12 cellular contexts compared by ENCODE assay signal in genomic region chr20:50919567-50919966, GRCh38. TPM values are rescaled to one million over a fixed set of nuclear protein-coding genes. Genes with fewer than 3 reads are reported as not detected.
DNase-seq lines count a peak whose midpoint lies in the region; ATAC-seq, FAIRE-seq and TF ChIP-seq lines count a peak whose summit lies in the region.
"Had no signal": no experiment of that assay in that cellular context is flagged by ENCODE, and none has a peak within 500 bp of the region (broad histone marks: within the 10 kb centered on the region; RNA-seq: fewer than 3 reads in every experiment).

No MANE protein-coding gene starts in this region.

- FAIRE-seq in astrocyte (lab: Jason Lieb, UNC), result no peak
- FAIRE-seq: H1 had no signal

- intact Hi-C loops in left colon (cut with DNase I, micrococcal nuclease), result no loop called here

- H3K27ac ChIP-seq in GM23338 (ENCODE audit: low read depth) (0 out of 2 replicates have a peak overlapping the region, but pooled peaks have one; percentile 46), astrocyte (ENCODE audit: low read depth, low read length) (no peak overlapping the region)

- H3K4me1 ChIP-seq in GM23338 (ENCODE audit: insufficient read depth), result peaks cover 56% of the 10 kb centered on the region
- H3K4me1 ChIP-seq in astrocyte (ENCODE audit: insufficient read depth, low read length), result peaks cover 18% of the 10 kb centered on the region

- no peak overlapping the region for H3K4me3 ChIP-seq in GM23338
- H3K4me3 ChIP-seq in astrocyte (ENCODE audit: insufficient read depth, low read depth, low read length), result no peak overlapping the region

- H3K9me2 ChIP-seq in GM23338 (ENCODE audit: insufficient read depth), result no peaks in the 10 kb centered on the region

- peaks cover 94% of the 10 kb centered on the region for H4K20me1 ChIP-seq in GM23338 (replicated peaks; ENCODE audit: insufficient read depth)
- H4K20me1 ChIP-seq in astrocyte (ENCODE audit: insufficient read depth, low read length), result peaks cover 100% of the 10 kb centered on the region

- ATAC-seq in GM23338, result no peak
- no peak for ATAC-seq in memory B cell (ENCODE audit: low read depth)
- no peak for ATAC-seq in GM21390 (IDR thresholded peaks at IDR 0.05; ENCODE audit: unreplicated experiment)
- ATAC-seq in HG02938 (IDR thresholded peaks at IDR 0.05; ENCODE audit: unreplicated experiment), result no peak
- no peak for ATAC-seq in left colon
- ATAC-seq in SK-N-SH treated with all-trans-retinoic acid at 6 μM for 48 hours, result no peak
- ATAC-seq: left lobe of liver had no signal

- 0 out of 2 replicates have a peak, but pooled peaks cover 4% of the 10 kb centered on the region for H3F3A ChIP-seq in GM23338 (replicated peaks; ENCODE audit: low read depth)

- H3K9ac ChIP-seq in astrocyte (ENCODE audit: low read length), result no peak overlapping the region

- H3K9me3 ChIP-seq in astrocyte (ENCODE audit: insufficient read depth, low read depth, low read length), result no peaks in the 10 kb centered on the region

- peaks cover 64% of the 10 kb centered on the region for H3K4me1 Mint-ChIP-seq in GM23338
- peaks cover 42% of the 10 kb centered on the region for H3K4me1 Mint-ChIP-seq in astrocyte (ENCODE audit: low read depth, unreplicated experiment)
- peaks cover 57% of the 10 kb centered on the region for H3K4me1 Mint-ChIP-seq in memory B cell

- H3K27me3 Mint-ChIP-seq in GM23338 (ENCODE audit: insufficient read depth, low read depth, poor library complexity) (peaks cover 2% of the 10 kb centered on the region), astrocyte (ENCODE audit: low read depth, unreplicated experiment) (no peaks in the 10 kb centered on the region), memory B cell (no peaks in the 10 kb centered on the region)

- H3K4me3 Mint-ChIP-seq in GM23338 (no peak overlapping the region), astrocyte (ENCODE audit: unreplicated experiment) (no peak overlapping the region), memory B cell (peak overlapping the region; percentile 21)

- no peak for TF ChIP-seq CTCF in GM23338 (conservative IDR thresholded peaks at IDR 0.05; ENCODE audit: low read depth in 2 of 2)
- TF ChIP-seq CTCF in astrocyte (IDR thresholded peaks at IDR 0.05; ENCODE audit: insufficient read depth, low read depth, low read length), result no peak

- H3K36me3 ChIP-seq in GM23338 (ENCODE audit: insufficient read depth) (peaks cover 11% of the 10 kb centered on the region; the same call in 1 of the 2 replicates), astrocyte (ENCODE audit: insufficient read depth, low read length) (peaks cover 9% of the 10 kb centered on the region)

- DNase-seq in AG08396 (ENCODE audit: low spot score), result peak; percentile 49
- DNase-seq in GM23338 (ENCODE audit: low spot score), result no peak
- peak; percentile 53 for DNase-seq in astrocyte (ENCODE audit: low read depth)
- DNase-seq in memory B cell (ENCODE audit: low spot score in 2 of 2), result no peak
- no peak for DNase-seq in left colon
- DNase-seq: NCI-H1105, T-helper 9 cell had no signal

- H3K36me3 Mint-ChIP-seq in GM23338 (ENCODE audit: low read depth) (peaks cover 48% of the 10 kb centered on the region; the same call in 2 of the 3 replicates), astrocyte (ENCODE audit: low read depth, unreplicated experiment) (peaks cover 14% of the 10 kb centered on the region), memory B cell (peaks cover 6% of the 10 kb centered on the region)

- H3K79me2 ChIP-seq in GM23338 (replicated peaks; ENCODE audit: insufficient read depth) (peaks cover 100% of the 10 kb centered on the region), astrocyte (ENCODE audit: insufficient read depth, low read length) (peaks cover 100% of the 10 kb centered on the region)

- H3K27ac Mint-ChIP-seq in GM23338 (no peak overlapping the region; the same call in 1 of the 2 replicates), astrocyte (ENCODE audit: unreplicated experiment) (no peak overlapping the region), memory B cell (peak overlapping the region; percentile 95)

- H2AFZ ChIP-seq in GM23338 (no peak overlapping the region), astrocyte (ENCODE audit: low read depth, low read length) (no peak overlapping the region)

- H3K4me2 ChIP-seq in GM23338 (no peak overlapping the region), astrocyte (ENCODE audit: low read length) (no peak overlapping the region)

- H3K9me3 Mint-ChIP-seq in GM23338 (no peaks in the 10 kb centered on the region), astrocyte (ENCODE audit: unreplicated experiment) (no peaks in the 10 kb centered on the region), memory B cell (no peaks in the 10 kb centered on the region)

- H3K27me3 ChIP-seq in GM23338 (ENCODE audit: insufficient read depth) (no peaks in the 10 kb centered on the region), astrocyte (ENCODE audit: insufficient read depth, low read length) (no peaks in the 10 kb centered on the region)

TF ChIP-seq in GM23338, 12 proteins besides CTCF, POLR2A, EP300 and RAD21:
- no peak for TF ChIP-seq NANOG (IDR thresholded peaks at IDR 0.05; ENCODE audit: borderline replicate concordance)
- TF ChIP-seq ETS1 (IDR thresholded peaks at IDR 0.05), result no peak
- no peak for TF ChIP-seq JUNB (IDR thresholded peaks at IDR 0.05; ENCODE audit: unreplicated experiment)
TF ChIP-seq in GM23338: peak in this region for 0.

TF ChIP-seq in SK-N-SH treated with all-trans-retinoic acid at 6 μM for 48 hours, 23 proteins besides CTCF, POLR2A, EP300 and RAD21:
- TF ChIP-seq CSDC2 (CRISPR knock-in tag; IDR thresholded peaks at IDR 0.05), result no peak
- TF ChIP-seq, protein P1, sequence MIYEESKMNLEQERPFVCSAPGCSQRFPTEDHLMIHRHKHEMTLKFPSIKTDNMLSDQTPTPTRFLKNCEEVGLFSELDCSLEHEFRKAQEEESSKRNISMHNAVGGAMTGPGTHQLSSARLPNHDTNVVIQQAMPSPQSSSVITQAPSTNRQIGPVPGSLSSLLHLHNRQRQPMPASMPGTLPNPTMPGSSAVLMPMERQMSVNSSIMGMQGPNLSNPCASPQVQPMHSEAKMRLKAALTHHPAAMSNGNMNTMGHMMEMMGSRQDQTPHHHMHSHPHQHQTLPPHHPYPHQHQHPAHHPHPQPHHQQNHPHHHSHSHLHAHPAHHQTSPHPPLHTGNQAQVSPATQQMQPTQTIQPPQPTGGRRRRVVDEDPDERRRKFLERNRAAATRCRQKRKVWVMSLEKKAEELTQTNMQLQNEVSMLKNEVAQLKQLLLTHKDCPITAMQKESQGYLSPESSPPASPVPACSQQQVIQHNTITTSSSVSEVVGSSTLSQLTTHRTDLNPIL (CRISPR knock-in tag; IDR thresholded peaks at IDR 0.05; ENCODE audit: low read depth), result no peak

RNA-seq across cellular contexts. Expression of gene ADNP, which starts 11.7 kb away (rescaled TPM):
- total RNA-seq in GM23338 (2014; rRNA removed; shearing (Covaris generic)), result 95.0 and 98.0 TPM in 2 replicates
- 83.9 and 106 TPM in 2 replicates for polyA plus RNA-seq in GM23338 (2016; fragmentation: Nextera tagmentation; extraction: Ambion mirVana)
- total RNA-seq in astrocyte, result 63.9 and 72.1 TPM in 2 replicates
- total RNA-seq in left colon, result 10 to 100 TPM; 52.5 to 54.2 TPM

RNA-seq across cellular contexts. Expression of gene DPM1, which starts 38.8 kb away (rescaled TPM):
- 71.7 and 80.2 TPM in 2 replicates for total RNA-seq in GM23338 (2014; rRNA removed; shearing (Covaris generic))
- 117 and 130 TPM in 2 replicates for polyA plus RNA-seq in GM23338 (2016; fragmentation: Nextera tagmentation; extraction: Ambion mirVana)
- 57.9 and 63.4 TPM in 2 replicates for total RNA-seq in astrocyte
- 10 to 100 TPM; 33.1 to 34.1 TPM for total RNA-seq in left colon

RNA-seq across cellular contexts. Expression of gene MOCS3, which starts 39.1 kb away (rescaled TPM):
- 9.1 and 9.4 TPM in 2 replicates for total RNA-seq in GM23338 (2014; rRNA removed; shearing (Covaris generic))
- 2.2 and 3.1 TPM in 2 replicates for polyA plus RNA-seq in GM23338 (2016; fragmentation: Nextera tagmentation; extraction: Ambion mirVana)
- total RNA-seq in astrocyte (5.8 and 6.3 TPM in 2 replicates), left colon (1 to 10 TPM; 3.7 to 4.0 TPM)

Comparison
In these comparisons a context has a peak if more than half of its experiments do, and no peak if none do; other contexts are left out.
1. DNase-seq: peak in AG08396 (single experiment) and astrocyte (single experiment); none in GM23338 (single experiment), memory B cell (0 of 2) and left colon (0 of 2).